ENCODE assay signal across 8 cellular contexts in the genomic region with DNA sequence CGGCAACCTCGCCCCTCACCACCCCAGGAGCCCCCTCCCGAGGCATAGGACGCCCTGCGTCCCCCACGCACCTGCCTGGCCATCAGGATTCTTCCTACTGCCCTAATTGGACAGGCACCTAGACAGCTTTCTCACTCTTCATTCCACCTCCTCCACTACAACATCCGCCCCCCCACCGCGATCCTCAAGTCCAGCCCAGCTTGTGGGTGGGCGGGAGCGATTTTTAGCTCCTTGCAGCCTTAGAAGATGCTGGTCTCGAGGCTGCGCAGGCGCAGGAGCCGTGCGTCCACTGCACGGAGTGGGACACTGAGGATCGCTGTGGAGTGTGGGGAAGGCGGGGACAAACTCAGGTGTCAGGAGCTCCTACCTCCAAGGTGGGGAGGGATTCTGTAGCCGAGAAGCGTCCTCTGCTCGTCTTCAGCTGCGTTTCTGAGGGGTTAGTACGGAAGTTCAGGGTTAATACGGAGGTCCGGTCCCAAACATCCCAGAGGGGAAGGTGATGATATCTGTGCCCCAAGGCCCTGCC. TPM values are rescaled to one million over a fixed set of nuclear protein-coding genes. Genes with fewer than 3 reads are reported as not detected.
DNase-seq lines count a peak whose midpoint lies in the region; ATAC-seq and TF ChIP-seq lines count a peak whose summit lies in the region.

A gene (minus strand): TSS at position 162 of the 526 bp plus-strand sequence. CDS start 4,600 bp downstream, outside the sequence.

- H3K4me1 Mint-ChIP-seq in stimulated activated naive CD8-positive, alpha-beta T cell treated with anti-CD3 and anti-CD28 coated beads, Interleukin-15, amount 100 ng/mL, for 72 hours = peaks cover 46% of the 10 kb centered on the region

- peaks cover 24% of the 10 kb centered on the region for H3K4me1 ChIP-seq in SJSA1 (replicated peaks)

- peak within 1 kb of the TSS; percentile 46 to 63 for H3K4me3 Mint-ChIP-seq in stimulated activated naive CD8-positive, alpha-beta T cell treated with anti-CD3 and anti-CD28 coated beads, Interleukin-15, amount 100 ng/mL, for 72 hours

- H3K27ac ChIP-seq in SJSA1 = no peak within 1 kb of the TSS

- DNase-seq in activated CD4-positive, alpha-beta T cell treated with anti-CD3 and anti-CD28 coated beads for 48 hours = peak; percentile 12
- no peak for DNase-seq in activated CD4-positive, alpha-beta T cell treated with anti-CD3 and anti-CD28 coated beads, Interleukin-2, amount 50 U/mL, for 1 hour
- DNase-seq in SJSA1 (ENCODE audit: low read depth in 1 of 2, low spot score in 2 of 2) (no peak), fibroblast of villous mesenchyme (ENCODE audit: low read depth) (no peak)
- no peak for DNase-seq in stimulated activated naive CD8-positive, alpha-beta T cell treated with anti-CD3 and anti-CD28 coated beads, Interleukin-15, amount 100 ng/mL, for 72 hours

- H3K27me3 Mint-ChIP-seq in stimulated activated naive CD8-positive, alpha-beta T cell treated with anti-CD3 and anti-CD28 coated beads, Interleukin-15, amount 100 ng/mL, for 72 hours = peaks cover 95% of the 10 kb centered on the region

- H3K9me3 ChIP-seq in SJSA1 (replicated peaks) = 0 out of 2 replicates have a peak, but pooled peaks cover 3% of the 10 kb centered on the region

- H3K4me3 ChIP-seq in SJSA1 = peak within 1 kb of the TSS; percentile 37
- H3K4me3 ChIP-seq in fibroblast of villous mesenchyme (ENCODE audit: low read depth, low read length) = peak within 1 kb of the TSS; percentile 53

- TF ChIP-seq CTCF in fibroblast of villous mesenchyme (IDR thresholded peaks at IDR 0.05; ENCODE audit: insufficient read depth, low read depth, low read length) = no peak

- H3K27ac Mint-ChIP-seq in stimulated activated naive CD8-positive, alpha-beta T cell treated with anti-CD3 and anti-CD28 coated beads, Interleukin-15, amount 100 ng/mL, for 72 hours = no peak within 1 kb of the TSS

- peaks cover 0 to 4% of the 10 kb centered on the region in 2 donors for H3K9me3 Mint-ChIP-seq in stimulated activated naive CD8-positive, alpha-beta T cell treated with anti-CD3 and anti-CD28 coated beads, Interleukin-15, amount 100 ng/mL, for 72 hours

- no peaks in the 10 kb centered on the region for H3K36me3 ChIP-seq in SJSA1

- no peak for ATAC-seq in stimulated activated naive CD8-positive, alpha-beta T cell treated with anti-CD3 and anti-CD28 coated beads, Interleukin-15, amount 100 ng/mL, for 72 hours
- ATAC-seq in HG02852 (IDR thresholded peaks at IDR 0.05; ENCODE audit: unreplicated experiment) = no peak
- no peak for ATAC-seq in GM21825 (IDR thresholded peaks at IDR 0.05; ENCODE audit: unreplicated experiment)
- no peak for ATAC-seq in GM18520 (IDR thresholded peaks at IDR 0.05; ENCODE audit: unreplicated experiment)

- H3K27me3 ChIP-seq in SJSA1 (replicated peaks) = peaks cover 77% of the 10 kb centered on the region

RNA-seq across cellular contexts. Expression of the gene that starts here (rescaled TPM):
- not detected in 2 replicates for total RNA-seq in SJSA1 (2014; rRNA removed; shearing (Covaris generic))
- not detected in 2 replicates for total RNA-seq in fibroblast of villous mesenchyme
